ENCODE assay signal across 18 cellular contexts in genomic region chr22:36771376-36772063, GRCh38. TPM values are rescaled to one million over a fixed set of nuclear protein-coding genes. Genes with fewer than 3 reads are reported as not detected.
"Had no signal": no experiment of that assay in that cellular context is flagged by ENCODE, and none has a peak within 500 bp of the region (broad histone marks: within the 10 kb centered on the region; RNA-seq: fewer than 3 reads in every experiment).

No MANE protein-coding gene starts in this region.

- H3K9me3 Mint-ChIP-seq: activated B cell treated with CpG ODN at 0.5 μM for 24 hours; activated naive CD4-positive, alpha-beta T cell treated with anti-CD3 and anti-CD28 coated beads, Interleukin-2, amount 10 ng/mL, durations not matched to agents 7 days and 5 days; stimulated activated naive CD8-positive, alpha-beta T cell treated with anti-CD3 and anti-CD28 coated beads, Interleukin-15, amount 100 ng/mL, for 72 hours had no signal

- H3K27ac ChIP-seq: ascending aorta, breast epithelium, esophagus squamous epithelium, hepatocyte, upper lobe of left lung had no signal

- H3K27ac Mint-ChIP-seq: activated B cell treated with CpG ODN at 0.5 μM for 24 hours; activated naive CD4-positive, alpha-beta T cell treated with anti-CD3 and anti-CD28 coated beads, Interleukin-2, amount 10 ng/mL, durations not matched to agents 7 days and 5 days had no signal

- H3K27me3 Mint-ChIP-seq: activated B cell treated with CpG ODN at 0.5 μM for 24 hours; activated naive CD4-positive, alpha-beta T cell treated with anti-CD3 and anti-CD28 coated beads, Interleukin-2, amount 10 ng/mL, durations not matched to agents 7 days and 5 days; stimulated activated naive CD8-positive, alpha-beta T cell treated with anti-CD3 and anti-CD28 coated beads, Interleukin-15, amount 100 ng/mL, for 72 hours had no signal

- DNase-seq: activated B cell treated with CpG ODN at 0.5 μM for 24 hours; activated CD4-positive, alpha-beta T cell treated with anti-CD3 and anti-CD28 coated beads, Interleukin-2, amount 50 U/mL, for 1 hour; activated naive CD4-positive, alpha-beta T cell treated with anti-CD3 and anti-CD28 coated beads, Interleukin-2, amount 10 ng/mL, durations not matched to agents 7 days and 5 days; esophagus squamous epithelium; nucleus accumbens; stimulated activated naive CD8-positive, alpha-beta T cell treated with anti-CD3 and anti-CD28 coated beads, Interleukin-15, amount 100 ng/mL, for 72 hours; upper lobe of left lung had no signal

- ATAC-seq: stimulated activated naive CD8-positive, alpha-beta T cell treated with anti-CD3 and anti-CD28 coated beads, Interleukin-15, amount 100 ng/mL, for 72 hours had no signal

- H3K36me3 ChIP-seq: breast epithelium had no signal

- H3K9me3 ChIP-seq: ascending aorta, breast epithelium, esophagus squamous epithelium, upper lobe of left lung had no signal

- H2AFZ ChIP-seq: hepatocyte had no signal

- H3K4me2 ChIP-seq: hepatocyte, smooth muscle cell had no signal

- H3K4me3 Mint-ChIP-seq: activated B cell treated with CpG ODN at 0.5 μM for 24 hours; activated naive CD4-positive, alpha-beta T cell treated with anti-CD3 and anti-CD28 coated beads, Interleukin-2, amount 10 ng/mL, durations not matched to agents 7 days and 5 days; stimulated activated naive CD8-positive, alpha-beta T cell treated with anti-CD3 and anti-CD28 coated beads, Interleukin-15, amount 100 ng/mL, for 72 hours had no signal

- H3K27me3 ChIP-seq: ascending aorta, breast epithelium, esophagus squamous epithelium, hepatocyte, upper lobe of left lung had no signal

- H3K4me3 ChIP-seq: ascending aorta, breast epithelium, esophagus squamous epithelium, hepatocyte, smooth muscle cell, upper lobe of left lung had no signal

- H3K36me3 Mint-ChIP-seq: activated naive CD4-positive, alpha-beta T cell treated with anti-CD3 and anti-CD28 coated beads, Interleukin-2, amount 10 ng/mL, durations not matched to agents 7 days and 5 days had no signal

RNA-seq across cellular contexts. Expression of gene PVALB, which starts 45.3 kb away (rescaled TPM):
- total RNA-seq: activated B cell treated with CpG ODN at 0.5 μM for 24 hours; activated CD8-positive, alpha-beta memory T cell treated with anti-CD3 and anti-CD28 coated beads for 36 hours; ascending aorta; endothelial cell of umbilical vein; esophagus squamous epithelium; fibroblast of villous mesenchyme; hepatocyte; lung microvascular endothelial cell; posterior vena cava; smooth muscle cell; T-helper 1 cell treated with Interleukin-12 subunit alpha and Interleukin-12 subunit beta and Interleukin-4 antibody, amounts not matched to agents 30 ng/mL and 1 ng/mL, for 36 hours; temporal lobe had no signal
- polyA plus RNA-seq: endothelial cell of umbilical vein, hepatocyte, smooth muscle cell had no signal
